Comparison of ENCODE assay signal across 8 cellular contexts in genomic region chr5:44952376-44952775, GRCh38.
A peak's percentile ranks its signal among the peaks of the same experiment; 100 is the strongest.
DNase-seq lines count a peak whose midpoint lies in the region; ATAC-seq and TF ChIP-seq lines count a peak whose summit lies in the region.

No MANE protein-coding gene starts in this region.

- H3K4me3 ChIP-seq in mammary epithelial cell (replicated peaks in 1 of 3; ENCODE audit: insufficient read depth in 1 of 3, low read depth in 2 of 3, low read length in 3 of 3): no peak overlapping the region
- no peak overlapping the region for H3K4me3 ChIP-seq in vagina

- intact Hi-C loops in Calu3 (cut with micrococcal nuclease; ENCODE audit: unreplicated experiment) (loop anchor here (2.0 kb wide), 1 partner anchor 90 kb away; no protein-coding TSS in a partner anchor), mammary epithelial cell (cut with micrococcal nuclease) (loop anchor here (5.0 kb wide), 1 partner anchor 90 kb away; no protein-coding TSS in a partner anchor), vagina (cut with DNase I) (no loop called here)

- H3K4me2 ChIP-seq in mammary epithelial cell (ENCODE audit: insufficient read depth, low read depth, low read length): no peak overlapping the region

- H3K4me3 Mint-ChIP-seq in Calu3 (ENCODE audit: low read depth, unreplicated experiment) (no peak overlapping the region), nephron (no peak overlapping the region)

- dilution Hi-C loops in mammary epithelial cell (cut with HindIII; ENCODE audit: low sequenced_read_pairs): no loop called here

- CTCF ChIA-PET in Calu3 (lab: Charles Lee): interaction anchor here (1.0 kb wide), 1 partner anchor 13 kb away, joined by 3 read pairs; no protein-coding TSS in a partner anchor
- CTCF ChIA-PET in mammary epithelial cell (lab: Charles Lee; ENCODE audit: low non-redundant PET): no interaction called here

- H3K27ac ChIP-seq in mammary epithelial cell (ENCODE audit: insufficient read depth, low read depth, low read length): no peak overlapping the region
- H3K27ac ChIP-seq in vagina: no peak overlapping the region

- in situ Hi-C loops in mammary epithelial cell (cut with MboI; ENCODE audit: low sequenced_read_pairs in 2 of 2): no loop called here

- H2AFZ ChIP-seq in mammary epithelial cell (ENCODE audit: low read depth, low read length): no peak overlapping the region

- WGBS in mammary epithelial cell (ENCODE audit: low coverage, missing lambda C conversion rate): 0% methylated on average over 1 of the region's 1 CpG

- no peaks in the 10 kb centered on the region for H3K9me3 ChIP-seq in mammary epithelial cell (replicated peaks; ENCODE audit: insufficient read depth, low read length)
- H3K9me3 ChIP-seq in vagina: no peaks in the 10 kb centered on the region

- TF ChIP-seq CTCF in Calu3 (IDR thresholded peaks at IDR 0.05; ENCODE audit: unreplicated experiment) (peak; percentile 79), mammary epithelial cell (conservative IDR thresholded peaks at IDR 0.05 in 1 of 2, IDR thresholded peaks at IDR 0.05 in 1 of 2; ENCODE audit: extremely low read depth in 1 of 2, insufficient read depth in 1 of 2, low read depth in 1 of 2, low read length in 2 of 2) (peak; percentile 62 to 82), nephron (IDR thresholded peaks at IDR 0.05; ENCODE audit: unreplicated experiment in 3 of 3) (peak; percentile 58 to 68 (median 62)), vagina (IDR thresholded peaks at IDR 0.05) (no peak)

- DNase-seq in Calu3 (peak; percentile 37), NCI-H2196 treated with DMSO at 0.1 percent for 48 hours (lab: John Stamatoyannopoulos, UW; ENCODE audit: unreplicated experiment) (peak; percentile 2), mammary epithelial cell (peak; percentile 30), vagina (ENCODE audit: extremely low spot score in 2 of 2) (no peak)

- ATAC-seq in GM18909 (IDR thresholded peaks at IDR 0.05; ENCODE audit: poor library complexity, unreplicated experiment) (peak; percentile 87), HG03097 (IDR thresholded peaks at IDR 0.05; ENCODE audit: low FRiP score, unreplicated experiment) (peak; percentile 81), HG03045 (IDR thresholded peaks at IDR 0.05; ENCODE audit: unreplicated experiment) (no peak)

- no peak for TF ChIP-seq POLR2A in vagina (IDR thresholded peaks at IDR 0.05)

- H3K27ac Mint-ChIP-seq in Calu3 (ENCODE audit: unreplicated experiment): no peak overlapping the region
- no peak overlapping the region for H3K27ac Mint-ChIP-seq in nephron

- H3K4me1 ChIP-seq in mammary epithelial cell (ENCODE audit: insufficient read depth, low read length) (no peaks in the 10 kb centered on the region), vagina (no peaks in the 10 kb centered on the region)

- H3K9me3 Mint-ChIP-seq in Calu3 (ENCODE audit: low read depth, unreplicated experiment) (no peaks in the 10 kb centered on the region), nephron (no peaks in the 10 kb centered on the region)

- no peaks in the 10 kb centered on the region for H3K27me3 ChIP-seq in mammary epithelial cell (ENCODE audit: insufficient read depth, low read length)
- H3K27me3 ChIP-seq in vagina: no peaks in the 10 kb centered on the region

- H3K27me3 Mint-ChIP-seq in Calu3 (ENCODE audit: unreplicated experiment) (no peaks in the 10 kb centered on the region), nephron (ENCODE audit: low read depth) (no peaks in the 10 kb centered on the region)

- no peaks in the 10 kb centered on the region for H3K36me3 Mint-ChIP-seq in Calu3 (ENCODE audit: insufficient read depth, unreplicated experiment)
- H3K36me3 Mint-ChIP-seq in nephron (ENCODE audit: low read depth): no peaks in the 10 kb centered on the region

- BruUV-seq in Calu3 (replicated peaks; lab: Mats Ljungman, UMichigan) (no TSS peak), mammary epithelial cell (replicated peaks; lab: Mats Ljungman, UMichigan) (no TSS peak)

- H3K36me3 ChIP-seq in mammary epithelial cell (ENCODE audit: insufficient read depth, low read length): no peaks in the 10 kb centered on the region
- H3K36me3 ChIP-seq in vagina: no peaks in the 10 kb centered on the region

- H3K4me1 Mint-ChIP-seq in Calu3 (ENCODE audit: low read depth, unreplicated experiment) (no peaks in the 10 kb centered on the region), nephron (no peaks in the 10 kb centered on the region)

- H3K79me2 ChIP-seq in mammary epithelial cell (ENCODE audit: insufficient read depth, low read length): no peaks in the 10 kb centered on the region

- no peak overlapping the region for H3K9ac ChIP-seq in mammary epithelial cell (ENCODE audit: insufficient read depth, low read length)

- no peaks in the 10 kb centered on the region for H4K20me1 ChIP-seq in mammary epithelial cell (ENCODE audit: insufficient read depth, low read length)

Comparison
In these comparisons a context has a peak if more than half of its experiments do, and no peak if none do; other contexts are left out.
1. DNase-seq: peak in Calu3 (single experiment), NCI-H2196 treated with DMSO at 0.1 percent for 48 hours (single experiment) and mammary epithelial cell (single experiment); none in vagina (0 of 2).
2. CTCF ChIP-seq: peak in Calu3 (single experiment), mammary epithelial cell (2 of 2) and nephron (3 of 3); none in vagina (0 of 3).